ENCODE assay signal across 8 cellular contexts in the genomic region with DNA sequence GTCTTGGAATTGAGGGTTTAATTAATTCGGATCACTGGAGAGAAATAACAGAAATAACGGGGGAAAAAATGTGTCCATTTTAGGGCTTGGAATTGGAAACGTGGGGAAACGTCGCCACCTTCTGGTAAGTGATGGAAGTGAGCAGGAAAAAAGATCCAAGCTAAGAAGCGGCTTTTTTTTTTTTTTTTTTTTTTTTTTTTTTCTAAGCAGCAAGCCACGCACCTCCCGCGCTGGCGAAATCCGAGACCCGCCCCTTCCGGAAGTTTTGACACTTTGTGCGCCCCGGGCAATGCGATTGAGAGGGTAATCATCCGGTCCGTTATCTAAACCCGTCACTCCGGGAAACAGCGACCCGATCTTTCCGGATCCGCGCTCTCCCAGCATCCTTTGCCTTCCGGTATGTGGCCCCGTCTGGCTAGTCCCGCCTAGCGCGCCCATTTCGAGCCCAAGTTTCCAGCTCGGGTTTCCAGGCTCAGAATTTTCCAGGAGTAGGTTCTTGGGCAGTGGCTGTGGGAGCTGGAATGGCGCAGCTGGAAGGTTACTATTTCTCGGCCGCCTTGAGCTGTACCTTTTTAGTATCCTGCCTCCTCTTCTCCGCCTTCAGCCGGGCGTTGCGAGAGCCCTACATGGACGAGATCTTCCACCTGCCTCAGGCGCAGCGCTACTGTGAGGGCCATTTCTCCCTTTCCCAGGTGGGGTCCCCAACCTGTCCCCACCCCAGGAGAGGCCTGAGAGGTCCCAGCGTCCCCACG. TPM values are rescaled to one million over a fixed set of nuclear protein-coding genes. Genes with fewer than 3 reads are reported as not detected.
DNase-seq lines count a peak whose midpoint lies in the region; ATAC-seq, FAIRE-seq and TF ChIP-seq lines count a peak whose summit lies in the region.

ALG10 (plus strand) TSS at position 418 of the 752 bp plus-strand sequence; CDS start at position 522, 104 bp downstream.

- ATAC-seq in GM21786 (IDR thresholded peaks at IDR 0.05; ENCODE audit: unreplicated experiment) = peak; percentile 99
- peak; percentile 99 to 100 for ATAC-seq in activated T-cell treated with anti-CD3 and anti-CD28 coated beads, Interleukin-2, amount 50 U/mL, for 72 hours (replicated peaks in 1 of 2)

- H3K4me2 ChIP-seq in DOHH2 (ENCODE audit: low read length) = peak within 1 kb of the TSS; percentile 89

- peaks cover 30% of the 10 kb centered on the region for H3K4me1 Mint-ChIP-seq in activated T-cell treated with anti-CD3 and anti-CD28 coated beads, Interleukin-2, amount 50 U/mL, for 72 hours (ENCODE audit: low read depth)

- intact Hi-C loops in esophagus squamous epithelium (cut with DNase I) = loop anchor here (10.0 kb wide), 1 partner anchor 1267 kb away; the partner anchor contains the start of gene YARS2

- H3K4me1 ChIP-seq in DOHH2 (ENCODE audit: control insufficient read depth, low read length) (peaks cover 22% of the 10 kb centered on the region), esophagus squamous epithelium (peaks cover 0 to 24% (median 8%) of the 10 kb centered on the region in 3 donors)

- TF ChIP-seq CTCF in DOHH2 (IDR thresholded peaks at IDR 0.05; ENCODE audit: low read depth, low read length, poor library complexity, severe bottlenecking) (peak; percentile 59), esophagus squamous epithelium (IDR thresholded peaks at IDR 0.05) (peak; percentile 60 to 76 (median 72))

- peak within 1 kb of the TSS; percentile 98 for H3K27ac Mint-ChIP-seq in activated T-cell treated with anti-CD3 and anti-CD28 coated beads, Interleukin-2, amount 50 U/mL, for 72 hours

- peak; percentile 88 for FAIRE-seq in RCC 7860 (lab: Jason Lieb, UNC)

- peaks cover 2 to 5% of the 10 kb centered on the region in 2 donors for H3K36me3 Mint-ChIP-seq in activated T-cell treated with anti-CD3 and anti-CD28 coated beads, Interleukin-2, amount 50 U/mL, for 72 hours (ENCODE audit: insufficient read depth in 2 of 2)

- peaks cover 22% of the 10 kb centered on the region for H3K79me2 ChIP-seq in DOHH2 (ENCODE audit: control insufficient read depth, low read length)

- peak within 1 kb of the TSS; percentile 61 for H3K27ac ChIP-seq in DOHH2 (ENCODE audit: low read depth, low read length)
- peak within 1 kb of the TSS; percentile 82 for H3K27ac ChIP-seq in KOPT-K1 (ENCODE audit: low read depth, low read length, poor library complexity, severe bottlenecking)
- H3K27ac ChIP-seq in esophagus squamous epithelium = peak within 1 kb of the TSS; percentile 74 to 91 (median 84)

- H4K20me1 ChIP-seq in DOHH2 (ENCODE audit: control insufficient read depth, insufficient read depth, low read depth, low read length) = no peaks in the 10 kb centered on the region

- H3K36me3 ChIP-seq in DOHH2 (ENCODE audit: control insufficient read depth, low read length) (peaks cover 13% of the 10 kb centered on the region), KOPT-K1 (ENCODE audit: insufficient read depth, low read length) (peaks cover 23% of the 10 kb centered on the region), esophagus squamous epithelium (peaks cover 0 to 5% (median 0%) of the 10 kb centered on the region in 3 donors)

- H3F3A ChIP-seq in DOHH2 (ENCODE audit: control insufficient read depth, insufficient read depth) = no peaks in the 10 kb centered on the region

- H3K9me3 ChIP-seq in DOHH2 (ENCODE audit: control insufficient read depth, insufficient read depth, low read length) = no peaks in the 10 kb centered on the region
- no peaks in the 10 kb centered on the region for H3K9me3 ChIP-seq in KOPT-K1 (ENCODE audit: insufficient read depth, low read length, poor library complexity, severe bottlenecking)
- H3K9me3 ChIP-seq in esophagus squamous epithelium = no peaks in the 10 kb centered on the region

- DNase-seq in RCC 7860 (ENCODE audit: low spot score) (peak; percentile 89), esophagus squamous epithelium (lab: John Stamatoyannopoulos, UW) (peak; percentile 84), myocyte (ENCODE audit: low read depth) (peak; percentile 100)
- peak; percentile 93 to 95 for DNase-seq in activated T-cell treated with anti-CD3 and anti-CD28 coated beads, Interleukin-2, amount 50 U/mL, for 72 hours
- peak; percentile 84 to 92 for DNase-seq in stimulated activated CD8-positive, alpha-beta memory T cell treated with anti-CD3 and anti-CD28 coated beads, Interleukin-7, amount 100 ng/mL, for 48 hours (ENCODE audit: extremely low read depth in 1 of 2, low read depth in 1 of 2)

- WGBS in esophagus squamous epithelium, 2 donors = 0% methylated on average over 26 to 32 of the region's 44 CpGs

- H3K9me2 ChIP-seq in DOHH2 (replicated peaks; ENCODE audit: control insufficient read depth, low read length) = no peaks in the 10 kb centered on the region

- H3K4me3 Mint-ChIP-seq in activated T-cell treated with anti-CD3 and anti-CD28 coated beads, Interleukin-2, amount 50 U/mL, for 72 hours = peak within 1 kb of the TSS; percentile 96 to 97

- H3K4me3 ChIP-seq in DOHH2 (ENCODE audit: low read length) (peak within 1 kb of the TSS; percentile 90), esophagus squamous epithelium (peak within 1 kb of the TSS; percentile 57 to 85 (median 62))

- no peaks in the 10 kb centered on the region for H3K27me3 Mint-ChIP-seq in activated T-cell treated with anti-CD3 and anti-CD28 coated beads, Interleukin-2, amount 50 U/mL, for 72 hours (ENCODE audit: low read depth)

- H3K27me3 ChIP-seq in DOHH2 (ENCODE audit: control insufficient read depth, low read length) (no peaks in the 10 kb centered on the region), esophagus squamous epithelium (no peaks in the 10 kb centered on the region)

- no peak for TF ChIP-seq POLR2A in esophagus squamous epithelium (IDR thresholded peaks at IDR 0.05)

- no peaks in the 10 kb centered on the region for H3K9me3 Mint-ChIP-seq in activated T-cell treated with anti-CD3 and anti-CD28 coated beads, Interleukin-2, amount 50 U/mL, for 72 hours

RNA-seq across cellular contexts. Expression of gene ALG10, which starts in this region (rescaled TPM):
- total RNA-seq in activated T-cell treated with anti-CD3 and anti-CD28 coated beads, Interleukin-2, amount 50 U/mL, for 72 hours = 10 to 100 TPM; 20.5 to 25.7 TPM
- total RNA-seq in esophagus squamous epithelium (1 to 10 TPM; 1.3 to 6.9 (median 4.8) TPM), myocyte (8.1 and 9.2 TPM in 2 replicates)
- 3.1 TPM for polyA plus RNA-seq in myocyte (2012)

Comparison
In these comparisons a context has a peak if more than half of its experiments do, and no peak if none do; other contexts are left out.
1. Peak in every context shown above with its lines: DNase-seq, ATAC-seq, H3K4me3 ChIP-seq and H3K27ac ChIP-seq.